In genomic region chr20:48599106-48599747, GRCh38 we compare ENCODE assay signal across 17 cellular contexts.
"Had no signal": no experiment of that assay in that cellular context is flagged by ENCODE, and none has a peak within 500 bp of the region (broad histone marks: within the 10 kb centered on the region; RNA-seq: fewer than 3 reads in every experiment).

No MANE protein-coding gene starts in this region.

- DNase-seq: activated CD4-positive, alpha-beta T cell treated with anti-CD3 and anti-CD28 coated beads for 48 hours; activated CD8-positive, alpha-beta memory T cell treated with anti-CD3 and anti-CD28 coated beads, Interleukin-2, amount 50 U/mL, for 4 hours; activated CD8-positive, alpha-beta T cell treated with anti-CD3 and anti-CD28 coated beads, Interleukin-2, amount 10 ng/mL, durations not matched to agents 7 days and 5 days; activated T-cell treated with anti-CD3 and anti-CD28 coated beads, Interleukin-2, amount 50 U/mL, for 48 hours; anterior cingulate cortex; brain microvascular endothelial cell; cerebellar nuclear complex; effector CD8-positive, alpha-beta T cell; foreskin fibroblast; kidney glomerular epithelial cell; left ventricle myocardium superior; mesenchymal stem cell; stimulated activated CD4-positive, alpha-beta T cell treated with anti-CD3 and anti-CD28 coated beads, Interleukin-12 subunit alpha, Interleukin-12 subunit beta, amount 100 ng/mL, for 4 hours; stimulated activated CD4-positive, alpha-beta T cell treated with anti-CD3 and anti-CD28 coated beads, Interleukin-2, amount 100 ng/mL, for 24 hours had no signal

- H3K27ac Mint-ChIP-seq: activated CD8-positive, alpha-beta T cell treated with anti-CD3 and anti-CD28 coated beads, Interleukin-2, amount 10 ng/mL, durations not matched to agents 7 days and 5 days; natural killer cell treated with Interleukin-12 subunit alpha and Interleukin-12 subunit beta and Interleukin-15 and Interleukin-18, amount 100 ng/mL, for 72 hours had no signal

- H3K9me3 ChIP-seq: tibial artery had no signal

- H3K36me3 ChIP-seq: brain microvascular endothelial cell, tibial artery had no signal

- ATAC-seq: activated CD8-positive, alpha-beta T cell treated with anti-CD3 and anti-CD28 coated beads, Interleukin-2, amount 10 ng/mL, durations not matched to agents 7 days and 5 days; left ventricle myocardium superior had no signal

- H3K9me3 Mint-ChIP-seq: natural killer cell treated with Interleukin-12 subunit alpha and Interleukin-12 subunit beta and Interleukin-15 and Interleukin-18, amount 100 ng/mL, for 72 hours had no signal

- H3K4me1 ChIP-seq: tibial artery had no signal

- H3K27me3 ChIP-seq: brain microvascular endothelial cell had no signal

- H3K4me3 Mint-ChIP-seq: activated CD8-positive, alpha-beta T cell treated with anti-CD3 and anti-CD28 coated beads, Interleukin-2, amount 10 ng/mL, durations not matched to agents 7 days and 5 days; natural killer cell treated with Interleukin-12 subunit alpha and Interleukin-12 subunit beta and Interleukin-15 and Interleukin-18, amount 100 ng/mL, for 72 hours had no signal

- H3K36me3 Mint-ChIP-seq: natural killer cell treated with Interleukin-12 subunit alpha and Interleukin-12 subunit beta and Interleukin-15 and Interleukin-18, amount 100 ng/mL, for 72 hours had no signal

- H3K27ac ChIP-seq: brain microvascular endothelial cell, tibial artery, VCaP had no signal

- H3K4me3 ChIP-seq: tibial artery had no signal
